ENCODE assay signal across 13 cellular contexts in genomic region chr10:93435061-93435491, GRCh38. TPM values are rescaled to one million over a fixed set of nuclear protein-coding genes. Genes with fewer than 3 reads are reported as not detected.
A peak's percentile ranks its signal among the peaks of the same experiment; 100 is the strongest.
DNase-seq lines count a peak whose midpoint lies in the region; ATAC-seq and TF ChIP-seq lines count a peak whose summit lies in the region.
"Had no signal": no experiment of that assay in that cellular context is flagged by ENCODE, and none has a peak within 500 bp of the region (broad histone marks: within the 10 kb centered on the region; RNA-seq: fewer than 3 reads in every experiment).

No MANE protein-coding gene starts in this region.

- intact Hi-C loops in MCF 10A (cut with micrococcal nuclease), result no loop called here

- H3K27ac ChIP-seq in iPS-20b (ENCODE audit: low read length), result no peak overlapping the region
- H3K27ac ChIP-seq in skeletal muscle tissue (ENCODE audit: low read depth, low read length), result peak overlapping the region; percentile 98

- peak overlapping the region; percentile 10; the same call in 1 of the 2 replicates for H3K9ac ChIP-seq in iPS-20b (ENCODE audit: low read depth, low read length)
- H3K9ac ChIP-seq in skeletal muscle tissue (ENCODE audit: low read depth in 1 of 3, low read length in 3 of 3), result peak overlapping the region in 1 of 3 donors; percentile 24
- H3K9ac ChIP-seq: BLaER1 treated with 17β-estradiol and CSF1 and Interleukin-3, amounts not matched to agents 10 nM and 100 nM had no signal

- H3K4me3 ChIP-seq in iPS-20b (ENCODE audit: low read length) (no peak overlapping the region), skeletal muscle tissue (ENCODE audit: low read length in 3 of 3) (no peak overlapping the region)
- H3K4me3 ChIP-seq: BLaER1 treated with 17β-estradiol and CSF1 and Interleukin-3, amounts not matched to agents 10 nM and 100 nM had no signal

- H3K9me3 ChIP-seq in iPS-20b (ENCODE audit: insufficient read depth, low read depth, low read length) (no peaks in the 10 kb centered on the region), skeletal muscle tissue (ENCODE audit: control insufficient read depth in 3 of 3, low read length in 3 of 3) (no peaks in the 10 kb centered on the region)

- H3K27me3 ChIP-seq in iPS-20b (ENCODE audit: insufficient read depth, low read length), result no peaks in the 10 kb centered on the region
- H3K27me3 ChIP-seq in skeletal muscle tissue (ENCODE audit: control insufficient read depth in 3 of 3, insufficient read depth in 3 of 3, low read length in 3 of 3), result no peaks in the 10 kb centered on the region
- H3K27me3 ChIP-seq: BLaER1 treated with 17β-estradiol and CSF1 and Interleukin-3, amounts not matched to agents 10 nM and 100 nM had no signal

- H3K36me3 Mint-ChIP-seq in MCF 10A (ENCODE audit: insufficient read depth, unreplicated experiment), result peaks cover 40% of the 10 kb centered on the region

- no peaks in the 10 kb centered on the region for H3K9me3 Mint-ChIP-seq in MCF 10A (ENCODE audit: unreplicated experiment)
- H3K9me3 Mint-ChIP-seq: activated T-cell treated with anti-CD3 and anti-CD28 coated beads, Interleukin-2, amount 50 U/mL, for 72 hours had no signal

- no TSS peak for BruUV-seq in MCF 10A (replicated peaks; lab: Mats Ljungman, UMichigan)

- no peak for TF ChIP-seq CTCF in MCF 10A (IDR thresholded peaks at IDR 0.05; ENCODE audit: unreplicated experiment)
- TF ChIP-seq CTCF in GM13976 (IDR thresholded peaks at IDR 0.05; ENCODE audit: borderline replicate concordance, control extremely low read depth, extremely low read depth, insufficient read depth, missing control alignments), result no peak

- H3K4me1 Mint-ChIP-seq in MCF 10A (ENCODE audit: insufficient read depth, unreplicated experiment), result peaks cover 48% of the 10 kb centered on the region

- H3K4me3 Mint-ChIP-seq in MCF 10A (ENCODE audit: unreplicated experiment), result no peak overlapping the region
- H3K4me3 Mint-ChIP-seq: activated T-cell treated with anti-CD3 and anti-CD28 coated beads, Interleukin-2, amount 50 U/mL, for 72 hours had no signal

- no peak for ATAC-seq in HG02970 (IDR thresholded peaks at IDR 0.05; ENCODE audit: low FRiP score, unreplicated experiment)
- ATAC-seq: activated T-cell treated with anti-CD3 and anti-CD28 coated beads, Interleukin-2, amount 50 U/mL, for 72 hours had no signal

- H3K36me3 ChIP-seq in iPS-20b (ENCODE audit: insufficient read depth, low read depth, low read length), result no peaks in the 10 kb centered on the region
- H3K36me3 ChIP-seq in skeletal muscle tissue (ENCODE audit: control insufficient read depth in 3 of 3, insufficient read depth in 3 of 3, low read length in 3 of 3), result no peaks in the 10 kb centered on the region

- POLR2A ChIA-PET in MCF 10A (lab: Yijun Ruan, JAX), result interaction anchor here (0.6 to 39.8 kb wide), 6 partner anchors 8 to 69 kb away, joined by 3 to 2342 read pairs (median 38); partner anchors contain the start of gene MYOF

- DNase-seq in EH (ENCODE audit: low read depth) (peak; percentile 33), MCF 10A (ENCODE audit: unreplicated experiment) (no peak), GM13976 (ENCODE audit: low spot score) (no peak), globus pallidus (ENCODE audit: low spot score) (no peak), AG08395 (ENCODE audit: low spot score) (no peak)
- DNase-seq: activated T-cell treated with anti-CD3 and anti-CD28 coated beads, Interleukin-2, amount 50 U/mL, for 72 hours; Karpas-422; nucleus accumbens; RPMI8226 had no signal

- peak overlapping the region; percentile 98 for H3K27ac Mint-ChIP-seq in MCF 10A (ENCODE audit: low read depth, unreplicated experiment)
- H3K27ac Mint-ChIP-seq: activated T-cell treated with anti-CD3 and anti-CD28 coated beads, Interleukin-2, amount 50 U/mL, for 72 hours had no signal

- CTCF ChIA-PET in MCF 10A (lab: Yijun Ruan, JAX), result interaction anchor here (0.6 to 12.9 kb wide), 5 partner anchors 46 to 354 kb away, joined by 3 to 139 read pairs (median 4); partner anchors contain the start of gene MYOF

- H3K27me3 Mint-ChIP-seq in MCF 10A (ENCODE audit: insufficient read depth, unreplicated experiment), result no peaks in the 10 kb centered on the region

- H3K4me1 ChIP-seq in iPS-20b (ENCODE audit: insufficient read depth, low read length) (peaks cover 39% of the 10 kb centered on the region), skeletal muscle tissue (ENCODE audit: control insufficient read depth in 3 of 3, insufficient read depth in 3 of 3, low read length in 3 of 3) (peaks cover 31 to 38% (median 32%) of the 10 kb centered on the region in 3 donors)

- in situ Hi-C loops in GM13976 (cut with MboI; ENCODE audit: low sequenced_read_pairs, unreplicated experiment), result no loop called here

RNA-seq across cellular contexts. Expression of gene MYOF, which starts 47.1 kb away (rescaled TPM):
- 167 and 181 TPM in 2 replicates for total RNA-seq in MCF 10A (2022)
- 45.4 TPM for total RNA-seq in skeletal muscle tissue
